ENCODE assay signal across 9 cellular contexts in genomic region chr6:112286010-112286409, GRCh38. TPM values are rescaled to one million over a fixed set of nuclear protein-coding genes. Genes with fewer than 3 reads are reported as not detected.
A peak's percentile ranks its signal among the peaks of the same experiment; 100 is the strongest.
DNase-seq lines count a peak whose midpoint lies in the region; ATAC-seq and TF ChIP-seq lines count a peak whose summit lies in the region.
"Had no signal": no experiment of that assay in that cellular context is flagged by ENCODE, and none has a peak within 500 bp of the region (broad histone marks: within the 10 kb centered on the region; RNA-seq: fewer than 3 reads in every experiment).

No MANE protein-coding gene starts in this region.

- H3K9me3 ChIP-seq in naive thymus-derived CD4-positive, alpha-beta T cell (ENCODE audit: control insufficient read depth in 2 of 3, low read length in 3 of 3): no peaks in the 10 kb centered on the region
- H3K9me3 ChIP-seq: SJSA1 had no signal

- no peak overlapping the region for H3K27ac ChIP-seq in naive thymus-derived CD4-positive, alpha-beta T cell (ENCODE audit: low read depth, low read length)
- H3K27ac ChIP-seq: SJSA1 had no signal

- peak overlapping the region in 1 of 10 donors; percentile 7 for H3K4me3 Mint-ChIP-seq in naive thymus-derived CD4-positive, alpha-beta T cell
- H3K4me3 Mint-ChIP-seq in HFFc6: no peak overlapping the region

- peaks cover 0 to under 1% of the 10 kb centered on the region in 2 donors for H3K27me3 ChIP-seq in naive thymus-derived CD4-positive, alpha-beta T cell (ENCODE audit: control insufficient read depth in 2 of 2, insufficient read depth in 2 of 2, low read length in 2 of 2)
- H3K27me3 ChIP-seq: SJSA1 had no signal

- CTCF ChIA-PET in naive thymus-derived CD4-positive, alpha-beta T cell (lab: Charles Lee): no interaction called here

- POLR2A ChIA-PET in naive thymus-derived CD4-positive, alpha-beta T cell (lab: Charles Lee): no interaction called here

- peaks cover 8 to 70% (median 23%) of the 10 kb centered on the region in 5 donors for H3K27me3 Mint-ChIP-seq in naive thymus-derived CD4-positive, alpha-beta T cell
- no peaks in the 10 kb centered on the region for H3K27me3 Mint-ChIP-seq in HFFc6 (ENCODE audit: insufficient read depth)

- peak overlapping the region in 1 of 9 donors; percentile 60 for H3K27ac Mint-ChIP-seq in naive thymus-derived CD4-positive, alpha-beta T cell
- no peak overlapping the region for H3K27ac Mint-ChIP-seq in HFFc6

- intact Hi-C loops in naive thymus-derived CD4-positive, alpha-beta T cell (cut with micrococcal nuclease): loop anchor here in 1 of 2 donors (2.0 to 10.0 kb wide), 4 partner anchors 27 to 1571 kb away; partner anchors contain the start of genes FAM229B, MARCKS and TUBE1

- TF ChIP-seq CTCF in HFFc6 (IDR thresholded peaks at IDR 0.05): no peak

- H3K4me1 ChIP-seq in naive thymus-derived CD4-positive, alpha-beta T cell (ENCODE audit: control insufficient read depth in 2 of 2, insufficient read depth in 2 of 2, low read length in 2 of 2): peaks cover 0 to 17% of the 10 kb centered on the region in 2 donors

- ATAC-seq in GM18511 (IDR thresholded peaks at IDR 0.05; ENCODE audit: unreplicated experiment): peak; percentile 80
- ATAC-seq in HG02798 (IDR thresholded peaks at IDR 0.05; ENCODE audit: poor library complexity, unreplicated experiment): peak; percentile 67
- ATAC-seq in naive thymus-derived CD4-positive, alpha-beta T cell: peak; percentile 83
- no peak for ATAC-seq in HG02588 (IDR thresholded peaks at IDR 0.05; ENCODE audit: unreplicated experiment)

- H3K36me3 Mint-ChIP-seq in naive thymus-derived CD4-positive, alpha-beta T cell: no peaks in the 10 kb centered on the region
- H3K36me3 Mint-ChIP-seq in HFFc6 (ENCODE audit: low read depth): no peaks in the 10 kb centered on the region; the same call in 1 of the 2 replicates

- peaks cover 0 to 3% (median 0%) of the 10 kb centered on the region in 11 donors for H3K9me3 Mint-ChIP-seq in naive thymus-derived CD4-positive, alpha-beta T cell
- H3K9me3 Mint-ChIP-seq in HFFc6: no peaks in the 10 kb centered on the region

- H3K36me3 ChIP-seq in naive thymus-derived CD4-positive, alpha-beta T cell (ENCODE audit: control insufficient read depth in 2 of 3, insufficient read depth in 3 of 3, low read length in 3 of 3): no peaks in the 10 kb centered on the region
- H3K36me3 ChIP-seq: SJSA1 had no signal

- H3K4me1 Mint-ChIP-seq in naive thymus-derived CD4-positive, alpha-beta T cell: peaks cover 0 to 29% (median 9%) of the 10 kb centered on the region in 7 donors
- peaks cover 38% of the 10 kb centered on the region for H3K4me1 Mint-ChIP-seq in HFFc6 (ENCODE audit: low read depth)

- peak; percentile 31 for DNase-seq in T-helper 22 cell (ENCODE audit: low read depth)
- peak in 5 of 9 donors; percentile 1 to 57 (median 9) for DNase-seq in naive thymus-derived CD4-positive, alpha-beta T cell
- no peak for DNase-seq in HFFc6
- no peak for DNase-seq in NCI-H1417 (lab: John Stamatoyannopoulos, UW)
- no peak for DNase-seq in anterior cingulate cortex (lab: John Stamatoyannopoulos, UW)

- H3K4me3 ChIP-seq in naive thymus-derived CD4-positive, alpha-beta T cell (ENCODE audit: low read length): no peak overlapping the region
- H3K4me3 ChIP-seq: SJSA1 had no signal

RNA-seq across cellular contexts. Expression of gene LAMA4, which starts 31.6 kb away (rescaled TPM):
- total RNA-seq in naive thymus-derived CD4-positive, alpha-beta T cell: not detected
- polyA plus RNA-seq in naive thymus-derived CD4-positive, alpha-beta T cell: not detected
- total RNA-seq in HFFc6 (2021; fragmentation: NEBNext Ultra II Directional; extraction: Animal tissue kit (Norgen Biotek cat#: 25700)): 100 to 1,000 TPM in 2 of 6 experiments, 10 to 100 TPM in 4; 80.6 to 130 (median 89.8) TPM

Comparison
In these comparisons a context has a peak if more than half of its experiments do, and no peak if none do; other contexts are left out.
1. DNase-seq: peak in T-helper 22 cell (single experiment) and naive thymus-derived CD4-positive, alpha-beta T cell (5 of 9); none in HFFc6 (single experiment), NCI-H1417 (0 of 3) and anterior cingulate cortex (0 of 58).
2. RNA of gene LAMA4, which starts 31.6 kb away (total RNA-seq): 80.6 to 130 TPM in HFFc6; not detected in naive thymus-derived CD4-positive, alpha-beta T cell; every median in the first group is over 10 times any median in the second.